Comparison of ENCODE assay signal across 11 cellular contexts in the genomic region with DNA sequence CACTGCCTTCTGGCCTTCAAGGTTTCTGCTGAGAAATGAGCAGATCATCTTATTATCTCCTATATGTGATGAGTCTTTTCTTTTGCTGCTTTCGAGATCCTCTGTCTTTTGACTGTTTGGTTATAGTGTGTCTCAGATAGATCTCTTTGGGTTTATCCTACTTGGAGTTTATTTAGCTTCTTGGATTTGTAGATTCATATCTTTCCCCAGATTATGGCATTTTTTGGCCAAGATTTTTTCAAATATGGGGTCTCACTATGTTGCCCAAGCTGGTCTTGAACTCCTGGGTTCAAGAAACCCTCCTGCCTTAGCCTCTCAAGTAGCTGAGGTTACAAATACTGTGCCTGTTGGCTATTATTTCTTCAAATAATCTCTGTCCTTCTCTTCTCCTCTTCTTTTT.
"Had no signal": no experiment of that assay in that cellular context is flagged by ENCODE, and none has a peak within 500 bp of the region (broad histone marks: within the 10 kb centered on the region; RNA-seq: fewer than 3 reads in every experiment).

No MANE protein-coding gene starts in this region.

- H3K9ac ChIP-seq: GM23248 had no signal

- H2AFZ ChIP-seq: GM23248, GM23338 had no signal

- H3K9me3 ChIP-seq: HAP-1 had no signal

- H3K27ac ChIP-seq: GM23248 had no signal

- H3K4me3 ChIP-seq: GM23248, GM23338, HAP-1 had no signal

- FAIRE-seq: H1, H54 had no signal

- DNase-seq: GM23248, GOT3, H7, H9, HCEC 1CT, HFFc6 had no signal

- H3K4me2 ChIP-seq: GM23338 had no signal

- H3K4me1 ChIP-seq: HAP-1 had no signal

- ATAC-seq: GM23338, HCT116 had no signal
